ENCODE assay signal across 28 cellular contexts in the genomic region with DNA sequence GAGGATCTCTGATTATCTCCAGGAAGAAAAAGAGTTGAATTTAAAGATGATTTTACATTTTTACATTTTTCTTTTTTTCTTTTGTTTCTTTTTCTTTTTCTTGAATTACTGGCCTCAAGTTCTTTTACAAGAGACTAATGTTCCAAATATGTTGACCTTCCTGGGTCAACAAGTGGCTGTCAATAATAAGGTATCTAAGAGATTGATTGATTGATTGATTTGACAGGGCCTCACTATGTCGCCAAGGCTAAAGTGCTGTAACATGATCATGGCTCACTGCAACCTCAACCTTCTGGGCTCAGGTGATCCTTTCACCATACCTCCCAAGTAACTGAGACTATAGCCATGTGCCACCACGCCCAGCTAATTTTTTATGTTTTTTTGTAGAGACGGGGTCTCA.
"Had no signal": no experiment of that assay in that cellular context is flagged by ENCODE, and none has a peak within 500 bp of the region (broad histone marks: within the 10 kb centered on the region; RNA-seq: fewer than 3 reads in every experiment).

No MANE protein-coding gene starts in this region.

- H3K4me1 ChIP-seq: colonic mucosa, esophagus muscularis mucosa, esophagus squamous epithelium, foreskin keratinocyte, gastrocnemius medialis, gastroesophageal sphincter, heart left ventricle, heart right ventricle had no signal

- H3K9me3 ChIP-seq: colonic mucosa, esophagus muscularis mucosa, esophagus squamous epithelium, gastrocnemius medialis, gastroesophageal sphincter, heart left ventricle, heart right ventricle had no signal

- ATAC-seq: effector memory CD8-positive, alpha-beta T cell; esophagus mucosa; foreskin keratinocyte; gastrocnemius medialis; gastroesophageal sphincter; heart left ventricle; heart right ventricle had no signal

- H3K4me3 ChIP-seq: colonic mucosa, coronary artery, dorsolateral prefrontal cortex, esophagus muscularis mucosa, esophagus squamous epithelium, gastrocnemius medialis, gastroesophageal sphincter, heart left ventricle, heart right ventricle, hepatocyte had no signal

- DNase-seq: colonic mucosa; cortex of kidney; dermis blood vessel endothelial cell; dorsolateral prefrontal cortex; effector CD4-positive, alpha-beta T cell; effector CD8-positive, alpha-beta T cell; effector memory CD4-positive, alpha-beta T cell; effector memory CD8-positive, alpha-beta T cell; endodermal cell; erythroblast; esophagus squamous epithelium; foreskin fibroblast; foreskin keratinocyte; foreskin melanocyte; gastrocnemius medialis; glutamatergic neuron; head of caudate nucleus; heart left ventricle; heart right ventricle had no signal

- H3K4me2 ChIP-seq: hepatocyte had no signal

- H3K36me3 ChIP-seq: colonic mucosa, esophagus squamous epithelium, gastrocnemius medialis, gastroesophageal sphincter, heart left ventricle, heart right ventricle had no signal

- FAIRE-seq: endometrium, endothelial cell of umbilical vein, frontal cortex had no signal

- H3K27me3 ChIP-seq: colonic mucosa, dorsolateral prefrontal cortex, esophagus muscularis mucosa, esophagus squamous epithelium, foreskin keratinocyte, gastrocnemius medialis, gastroesophageal sphincter, heart left ventricle, heart right ventricle, hepatocyte had no signal

- H3K27ac ChIP-seq: colonic mucosa, coronary artery, dorsolateral prefrontal cortex, epithelial cell of prostate, esophagus muscularis mucosa, esophagus squamous epithelium, foreskin keratinocyte, gastrocnemius medialis, gastroesophageal sphincter, heart left ventricle, heart right ventricle, hepatocyte had no signal

- H2AFZ ChIP-seq: hepatocyte had no signal

- H3K79me2 ChIP-seq: hepatocyte had no signal
